In genomic region chr12:60012659-60013058, GRCh38 we compare ENCODE assay signal across 35 cellular contexts.
"Had no signal": no experiment of that assay in that cellular context is flagged by ENCODE, and none has a peak within 500 bp of the region (broad histone marks: within the 10 kb centered on the region; RNA-seq: fewer than 3 reads in every experiment).

No MANE protein-coding gene starts in this region.

- H3K27ac Mint-ChIP-seq: activated B cell treated with CpG ODN at 0.5 μM for 24 hours; activated CD4-positive, alpha-beta memory T cell treated with anti-CD3 and anti-CD28 coated beads for 36 hours; activated CD4-positive, alpha-beta T cell treated with anti-CD3 and anti-CD28 coated beads, Interleukin-2, amount 10 ng/mL, durations not matched to agents 24 days and 14 days; activated CD8-positive, alpha-beta T cell treated with anti-CD3 and anti-CD28 coated beads for 36 hours; activated naive CD4-positive, alpha-beta T cell treated with anti-CD3 and anti-CD28 coated beads for 36 hours; activated naive CD4-positive, alpha-beta T cell treated with anti-CD3 and anti-CD28 coated beads, Interleukin-2, amount 50 U/mL, for 72 hours; activated naive CD8-positive, alpha-beta T cell treated with anti-CD3 and anti-CD28 coated beads for 36 hours; activated T-cell treated with anti-CD3 and anti-CD28 coated beads, Interleukin-2, amount 50 U/mL, for 72 hours; activated T-helper 1 cell treated with anti-CD3 and anti-CD28 coated beads, Interleukin-12 subunit alpha, Interleukin-12 subunit beta, Interleukin-2, Interleukin-4 antibody, amounts not matched to agents 30 ng/mL and 10 ng/mL and 1 ng/mL, durations not matched to agents 14 hours and 24 hours and 36 hours; activated T-helper 17 cell treated with anti-CD3 and anti-CD28 coated beads, Interleukin-2, amount 50 U/mL, for 72 hours; T-helper 1 cell treated with Interleukin-12 subunit alpha and Interleukin-12 subunit beta and Interleukin-4 antibody, amounts not matched to agents 30 μg/mL and 1 μg/mL, for 36 hours; T-helper 2 cell treated with Interferon-gamma antibody and Interleukin-4, amounts not matched to agents 5 μg/mL and 100 μg/mL, for 36 hours had no signal

- H3K27me3 ChIP-seq: adrenal gland, body of pancreas, brain microvascular endothelial cell, breast epithelium had no signal

- ATAC-seq: activated CD8-positive, alpha-beta T cell treated with anti-CD3 and anti-CD28 coated beads for 36 hours; activated naive CD4-positive, alpha-beta T cell treated with anti-CD3 and anti-CD28 coated beads, Interleukin-2, amount 50 U/mL, for 72 hours; activated T-cell treated with anti-CD3 and anti-CD28 coated beads, Interleukin-2, amount 50 U/mL, for 4 hours; activated T-cell treated with anti-CD3 and anti-CD28 coated beads, Interleukin-2, amount 50 U/mL, for 72 hours; activated T-helper 17 cell treated with anti-CD3 and anti-CD28 coated beads, Interleukin-2, amount 50 U/mL, for 72 hours; body of pancreas had no signal

- H3K4me3 ChIP-seq: adrenal gland, body of pancreas, breast epithelium had no signal

- H3K9me3 ChIP-seq: adrenal gland, body of pancreas, breast epithelium had no signal

- H3K27ac ChIP-seq: adrenal gland, body of pancreas, brain microvascular endothelial cell, breast epithelium, VCaP had no signal

- H3K4me3 Mint-ChIP-seq: activated B cell treated with CpG ODN at 0.5 μM for 24 hours; activated CD4-positive, alpha-beta memory T cell treated with anti-CD3 and anti-CD28 coated beads for 36 hours; activated CD4-positive, alpha-beta T cell treated with anti-CD3 and anti-CD28 coated beads, Interleukin-2, amount 10 ng/mL, durations not matched to agents 24 days and 14 days; activated CD8-positive, alpha-beta T cell treated with anti-CD3 and anti-CD28 coated beads for 36 hours; activated naive CD4-positive, alpha-beta T cell treated with anti-CD3 and anti-CD28 coated beads for 36 hours; activated naive CD8-positive, alpha-beta T cell treated with anti-CD3 and anti-CD28 coated beads for 36 hours; activated T-cell treated with anti-CD3 and anti-CD28 coated beads, Interleukin-2, amount 50 U/mL, for 4 hours; activated T-cell treated with anti-CD3 and anti-CD28 coated beads, Interleukin-2, amount 50 U/mL, for 72 hours; activated T-helper 1 cell treated with anti-CD3 and anti-CD28 coated beads, Interleukin-12 subunit alpha, Interleukin-12 subunit beta, Interleukin-2, Interleukin-4 antibody, amounts not matched to agents 30 ng/mL and 10 ng/mL and 1 ng/mL, durations not matched to agents 14 hours and 24 hours and 36 hours; activated T-helper 17 cell treated with anti-CD3 and anti-CD28 coated beads, Interleukin-2, amount 50 U/mL, for 72 hours; T-helper 1 cell treated with Interleukin-12 subunit alpha and Interleukin-12 subunit beta and Interleukin-4 antibody, amounts not matched to agents 30 μg/mL and 1 μg/mL, for 36 hours; T-helper 2 cell treated with Interferon-gamma antibody and Interleukin-4, amounts not matched to agents 5 μg/mL and 100 μg/mL, for 36 hours had no signal

- H3K27me3 Mint-ChIP-seq: activated B cell treated with CpG ODN at 0.5 μM for 24 hours; activated CD4-positive, alpha-beta memory T cell treated with anti-CD3 and anti-CD28 coated beads for 36 hours; activated CD4-positive, alpha-beta T cell treated with anti-CD3 and anti-CD28 coated beads, Interleukin-2, amount 10 ng/mL, durations not matched to agents 24 days and 14 days; activated CD8-positive, alpha-beta T cell treated with anti-CD3 and anti-CD28 coated beads for 36 hours; activated naive CD8-positive, alpha-beta T cell treated with anti-CD3 and anti-CD28 coated beads for 36 hours; activated T-helper 17 cell treated with anti-CD3 and anti-CD28 coated beads, Interleukin-2, amount 50 U/mL, for 72 hours had no signal

- H3K4me1 ChIP-seq: adrenal gland, body of pancreas, breast epithelium had no signal

- FAIRE-seq: astrocyte had no signal

- H3K4me1 Mint-ChIP-seq: activated B cell treated with CpG ODN at 0.5 μM for 24 hours; activated CD4-positive, alpha-beta T cell treated with anti-CD3 and anti-CD28 coated beads, Interleukin-2, amount 10 ng/mL, durations not matched to agents 24 days and 14 days; activated naive CD8-positive, alpha-beta T cell treated with anti-CD3 and anti-CD28 coated beads for 36 hours; activated T-helper 17 cell treated with anti-CD3 and anti-CD28 coated beads, Interleukin-2, amount 50 U/mL, for 72 hours had no signal

- H3K9me3 Mint-ChIP-seq: activated CD4-positive, alpha-beta T cell treated with anti-CD3 and anti-CD28 coated beads, Interleukin-2, amount 10 ng/mL, durations not matched to agents 24 days and 14 days; activated CD8-positive, alpha-beta T cell treated with anti-CD3 and anti-CD28 coated beads for 36 hours; activated naive CD4-positive, alpha-beta T cell treated with anti-CD3 and anti-CD28 coated beads for 36 hours; activated naive CD8-positive, alpha-beta T cell treated with anti-CD3 and anti-CD28 coated beads for 36 hours; activated T-helper 1 cell treated with anti-CD3 and anti-CD28 coated beads, Interleukin-12 subunit alpha, Interleukin-12 subunit beta, Interleukin-2, Interleukin-4 antibody, amounts not matched to agents 30 ng/mL and 10 ng/mL and 1 ng/mL, durations not matched to agents 14 hours and 24 hours and 36 hours; activated T-helper 17 cell treated with anti-CD3 and anti-CD28 coated beads, Interleukin-2, amount 50 U/mL, for 72 hours; T-helper 1 cell treated with Interleukin-12 subunit alpha and Interleukin-12 subunit beta and Interleukin-4 antibody, amounts not matched to agents 30 μg/mL and 1 μg/mL, for 36 hours; T-helper 2 cell treated with Interferon-gamma antibody and Interleukin-4, amounts not matched to agents 5 μg/mL and 100 μg/mL, for 36 hours had no signal

- H3K36me3 Mint-ChIP-seq: activated CD4-positive, alpha-beta memory T cell treated with anti-CD3 and anti-CD28 coated beads for 36 hours; activated naive CD4-positive, alpha-beta T cell treated with anti-CD3 and anti-CD28 coated beads, Interleukin-2, amount 50 U/mL, for 72 hours; activated naive CD8-positive, alpha-beta T cell treated with anti-CD3 and anti-CD28 coated beads for 36 hours had no signal

- DNase-seq: activated B cell treated with CpG ODN at 0.5 μM for 24 hours; activated CD4-positive, alpha-beta memory T cell treated with anti-CD3 and anti-CD28 coated beads for 36 hours; activated CD4-positive, alpha-beta T cell treated with anti-CD3 and anti-CD28 coated beads for 4 hours; activated CD4-positive, alpha-beta T cell treated with anti-CD3 and anti-CD28 coated beads, Interleukin-2, amount 10 ng/mL, durations not matched to agents 24 days and 14 days; activated CD4-positive, alpha-beta T cell treated with anti-CD3 and anti-CD28 coated beads, Interleukin-2, amount 50 U/mL, for 1 hour; activated CD4-positive, alpha-beta T cell treated with anti-CD3 and anti-CD28 coated beads, Interleukin-2, amount 50 U/mL, for 4 hours; activated CD4-positive, CD25-positive, alpha-beta regulatory T cell treated with anti-CD3 and anti-CD28 coated beads, Interleukin-2, amount 50 U/mL, for 72 hours; activated CD8-positive, alpha-beta memory T cell treated with anti-CD3 and anti-CD28 coated beads, Interleukin-2, amount 50 U/mL, for 4 hours; activated CD8-positive, alpha-beta T cell treated with anti-CD3 and anti-CD28 coated beads for 36 hours; activated effector memory CD4-positive, alpha-beta T cell treated with anti-CD3 and anti-CD28 coated beads, Interleukin-2, amount 50 U/mL, for 16 hours; activated gamma-delta T cell treated with Interleukin-2 at 50 U/mL for 16 hours; activated naive CD4-positive, alpha-beta T cell; activated naive CD4-positive, alpha-beta T cell treated with anti-CD3 and anti-CD28 coated beads for 36 hours; activated naive CD4-positive, alpha-beta T cell treated with anti-CD3 and anti-CD28 coated beads, Interleukin-2, amount 50 U/mL, for 16 hours; activated naive CD8-positive, alpha-beta T cell treated with anti-CD3 and anti-CD28 coated beads for 36 hours; activated T-cell treated with anti-CD3 and anti-CD28 coated beads for 4 hours; activated T-cell treated with anti-CD3 and anti-CD28 coated beads, Interleukin-2, amount 50 U/mL, for 1 hour; activated T-cell treated with anti-CD3 and anti-CD28 coated beads, Interleukin-2, amount 50 U/mL, for 4 hours; activated T-cell treated with anti-CD3 and anti-CD28 coated beads, Interleukin-2, amount 50 U/mL, for 72 hours; adrenal gland; amniotic stem cell; aorta; body of pancreas; brain microvascular endothelial cell; central memory CD4-positive, alpha-beta T cell; T-helper 2 cell; T-helper 9 cell had no signal

- H3K36me3 ChIP-seq: adrenal gland, brain microvascular endothelial cell, breast epithelium had no signal
